ENCODE assay signal across 36 cellular contexts in genomic region chr2:224444783-224445182, GRCh38.
"Had no signal": no experiment of that assay in that cellular context is flagged by ENCODE, and none has a peak within 500 bp of the region (broad histone marks: within the 10 kb centered on the region; RNA-seq: fewer than 3 reads in every experiment).

No MANE protein-coding gene starts in this region.

- H3K4me3 ChIP-seq: MG63 had no signal

- H3K4me2 ChIP-seq: KMS-11 had no signal

- H3K9me3 ChIP-seq: MG63 had no signal

- H3K36me3 ChIP-seq: MG63 had no signal

- DNase-seq: Karpas-422, Kasumi-1, MG63, MM.1S, MV-4-11, NCI-H1048, NCI-H1092, NCI-H1092 treated with DMSO at 0.1 percent for 48 hours, NCI-H1105, NCI-H1105 treated with DMSO at 0.1 percent for 48 hours, NCI-H1417, NCI-H1417 treated with DMSO at 0.1 percent for 48 hours, NCI-H1436, NCI-H1436 treated with DMSO at 0.1 percent for 48 hours, NCI-H146, NCI-H1694, NCI-H1694 treated with DMSO at 0.1 percent for 48 hours, NCI-H187, NCI-H187 treated with DMSO at 0.1 percent for 48 hours, NCI-H1930, NCI-H2029, NCI-H2029 treated with DMSO at 0.1 percent for 48 hours, NCI-H2081, NCI-H2081 treated with DMSO at 0.1 percent for 48 hours, NCI-H2107, NCI-H2171, NCI-H2171 treated with DMSO at 0.1 percent for 48 hours, NCI-H2227 treated with DMSO at 0.1 percent for 48 hours, NCI-H226, NCI-H345, NCI-H446, NCI-H446 treated with DMSO at 0.1 percent for 48 hours, NCI-H510A, NCI-H510A treated with DMSO at 0.1 percent for 48 hours, NCI-H524 treated with DMSO at 0.1 percent for 48 hours had no signal

- H3K27ac ChIP-seq: KMS-11 had no signal
